ENCODE assay signal across 1 cellular context in genomic region chr1:228375578-228376261, GRCh38.
TF ChIP-seq lines count a peak whose summit lies in the region.

No MANE protein-coding gene starts in this region.

TF ChIP-seq in HepG2, 621 proteins besides CTCF, POLR2A, EP300 and RAD21:
- no peak for TF ChIP-seq SP140L (CRISPR knock-in tag; IDR thresholded peaks at IDR 0.05; ENCODE audit: borderline replicate concordance)
- TF ChIP-seq ZNF878 (CRISPR knock-in tag; IDR thresholded peaks at IDR 0.05): no peak
- TF ChIP-seq NKX3-1 (CRISPR knock-in tag; IDR thresholded peaks at IDR 0.05): no peak
- TF ChIP-seq THAP8 (CRISPR knock-in tag; IDR thresholded peaks at IDR 0.05; ENCODE audit: borderline replicate concordance): no peak
- no peak for TF ChIP-seq NFIB (CRISPR knock-in tag; IDR thresholded peaks at IDR 0.05; ENCODE audit: borderline replicate concordance)
- TF ChIP-seq, protein P1, sequence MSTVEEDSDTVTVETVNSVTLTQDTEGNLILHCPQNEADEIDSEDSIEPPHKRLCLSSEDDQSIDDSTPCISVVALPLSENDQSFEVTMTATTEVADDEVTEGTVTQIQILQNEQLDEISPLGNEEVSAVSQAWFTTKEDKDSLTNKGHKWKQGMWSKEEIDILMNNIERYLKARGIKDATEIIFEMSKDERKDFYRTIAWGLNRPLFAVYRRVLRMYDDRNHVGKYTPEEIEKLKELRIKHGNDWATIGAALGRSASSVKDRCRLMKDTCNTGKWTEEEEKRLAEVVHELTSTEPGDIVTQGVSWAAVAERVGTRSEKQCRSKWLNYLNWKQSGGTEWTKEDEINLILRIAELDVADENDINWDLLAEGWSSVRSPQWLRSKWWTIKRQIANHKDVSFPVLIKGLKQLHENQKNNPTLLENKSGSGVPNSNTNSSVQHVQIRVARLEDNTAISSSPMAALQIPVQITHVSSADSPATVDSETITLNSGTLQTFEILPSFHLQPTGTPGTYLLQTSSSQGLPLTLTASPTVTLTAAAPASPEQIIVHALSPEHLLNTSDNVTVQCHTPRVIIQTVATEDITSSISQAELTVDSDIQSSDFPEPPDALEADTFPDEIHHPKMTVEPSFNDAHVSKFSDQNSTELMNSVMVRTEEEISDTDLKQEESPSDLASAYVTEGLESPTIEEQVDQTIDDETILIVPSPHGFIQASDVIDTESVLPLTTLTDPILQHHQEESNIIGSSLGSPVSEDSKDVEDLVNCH (CRISPR knock-in tag; IDR thresholded peaks at IDR 0.05): no peak
- no peak for TF ChIP-seq SATB2 (CRISPR knock-in tag; IDR thresholded peaks at IDR 0.05)
- TF ChIP-seq PAF1 (CRISPR knock-in tag; IDR thresholded peaks at IDR 0.05): no peak
- TF ChIP-seq SOX5 (CRISPR knock-in tag; IDR thresholded peaks at IDR 0.05; ENCODE audit: borderline replicate concordance): no peak
- TF ChIP-seq ZNF205 (CRISPR knock-in tag; IDR thresholded peaks at IDR 0.05): no peak
- TF ChIP-seq XRCC5 (optimal IDR thresholded peaks at IDR 0.05; ENCODE audit: low read length): no peak
- no peak for TF ChIP-seq PHF21A (CRISPR knock-in tag; IDR thresholded peaks at IDR 0.05)
- no peak for TF ChIP-seq YEATS2 (CRISPR knock-in tag; IDR thresholded peaks at IDR 0.05; ENCODE audit: borderline replicate concordance)
- TF ChIP-seq, protein P2, sequence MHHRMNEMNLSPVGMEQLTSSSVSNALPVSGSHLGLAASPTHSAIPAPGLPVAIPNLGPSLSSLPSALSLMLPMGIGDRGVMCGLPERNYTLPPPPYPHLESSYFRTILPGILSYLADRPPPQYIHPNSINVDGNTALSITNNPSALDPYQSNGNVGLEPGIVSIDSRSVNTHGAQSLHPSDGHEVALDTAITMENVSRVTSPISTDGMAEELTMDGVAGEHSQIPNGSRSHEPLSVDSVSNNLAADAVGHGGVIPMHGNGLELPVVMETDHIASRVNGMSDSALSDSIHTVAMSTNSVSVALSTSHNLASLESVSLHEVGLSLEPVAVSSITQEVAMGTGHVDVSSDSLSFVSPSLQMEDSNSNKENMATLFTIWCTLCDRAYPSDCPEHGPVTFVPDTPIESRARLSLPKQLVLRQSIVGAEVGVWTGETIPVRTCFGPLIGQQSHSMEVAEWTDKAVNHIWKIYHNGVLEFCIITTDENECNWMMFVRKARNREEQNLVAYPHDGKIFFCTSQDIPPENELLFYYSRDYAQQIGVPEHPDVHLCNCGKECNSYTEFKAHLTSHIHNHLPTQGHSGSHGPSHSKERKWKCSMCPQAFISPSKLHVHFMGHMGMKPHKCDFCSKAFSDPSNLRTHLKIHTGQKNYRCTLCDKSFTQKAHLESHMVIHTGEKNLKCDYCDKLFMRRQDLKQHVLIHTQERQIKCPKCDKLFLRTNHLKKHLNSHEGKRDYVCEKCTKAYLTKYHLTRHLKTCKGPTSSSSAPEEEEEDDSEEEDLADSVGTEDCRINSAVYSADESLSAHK (CRISPR knock-in tag; IDR thresholded peaks at IDR 0.05; ENCODE audit: borderline replicate concordance): no peak
- TF ChIP-seq PREB (CRISPR knock-in tag; IDR thresholded peaks at IDR 0.05): no peak
- TF ChIP-seq TMF1 (CRISPR knock-in tag; IDR thresholded peaks at IDR 0.05; ENCODE audit: low read depth): no peak
- no peak for TF ChIP-seq ZNF75D (CRISPR knock-in tag; IDR thresholded peaks at IDR 0.05; ENCODE audit: borderline replicate concordance)
- TF ChIP-seq, protein P3, sequence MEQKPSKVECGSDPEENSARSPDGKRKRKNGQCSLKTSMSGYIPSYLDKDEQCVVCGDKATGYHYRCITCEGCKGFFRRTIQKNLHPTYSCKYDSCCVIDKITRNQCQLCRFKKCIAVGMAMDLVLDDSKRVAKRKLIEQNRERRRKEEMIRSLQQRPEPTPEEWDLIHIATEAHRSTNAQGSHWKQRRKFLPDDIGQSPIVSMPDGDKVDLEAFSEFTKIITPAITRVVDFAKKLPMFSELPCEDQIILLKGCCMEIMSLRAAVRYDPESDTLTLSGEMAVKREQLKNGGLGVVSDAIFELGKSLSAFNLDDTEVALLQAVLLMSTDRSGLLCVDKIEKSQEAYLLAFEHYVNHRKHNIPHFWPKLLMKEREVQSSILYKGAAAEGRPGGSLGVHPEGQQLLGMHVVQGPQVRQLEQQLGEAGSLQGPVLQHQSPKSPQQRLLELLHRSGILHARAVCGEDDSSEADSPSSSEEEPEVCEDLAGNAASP (CRISPR knock-in tag; IDR thresholded peaks at IDR 0.05; ENCODE audit: borderline replicate concordance): no peak
- no peak for TF ChIP-seq ZNF282 (IDR thresholded peaks at IDR 0.05; ENCODE audit: partially characterized antibody)
- no peak for TF ChIP-seq IRF9 (CRISPR knock-in tag; IDR thresholded peaks at IDR 0.05; ENCODE audit: borderline replicate concordance)
